ENCODE assay signal across 3 cellular contexts in the genomic region with DNA sequence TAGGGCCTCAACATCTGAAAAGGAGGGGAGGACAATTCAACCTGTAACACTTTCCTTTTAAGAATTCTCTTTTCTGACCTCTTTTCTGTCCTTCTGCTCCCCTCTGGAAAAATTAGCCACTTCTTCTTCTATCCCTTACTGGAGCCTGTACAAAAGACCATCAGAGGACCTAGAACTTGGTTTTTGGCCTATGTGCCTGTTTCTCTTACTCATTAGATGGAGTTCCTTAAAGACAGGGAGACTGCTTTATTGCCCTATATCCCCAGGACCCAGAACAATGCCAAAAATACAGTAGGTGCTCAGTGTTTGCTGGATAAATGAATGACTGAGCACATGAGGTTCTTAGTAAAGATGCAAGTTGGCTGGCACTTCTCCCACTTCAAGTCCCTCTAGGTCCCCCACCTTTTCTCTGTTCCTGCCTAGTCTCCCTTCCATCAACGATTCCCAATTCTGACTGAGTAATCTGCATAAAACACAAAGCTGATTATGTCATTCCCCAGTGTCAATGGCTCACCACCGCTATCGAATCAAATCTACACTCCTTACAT.
"Had no signal": no experiment of that assay in that cellular context is flagged by ENCODE, and none has a peak within 500 bp of the region (broad histone marks: within the 10 kb centered on the region; RNA-seq: fewer than 3 reads in every experiment).

No MANE protein-coding gene starts in this region.

- DNase-seq: IMR-90, KBM-7, KG1 had no signal
